In genomic region chr19:1205114-1206062, GRCh38 we compare ENCODE assay signal across 8 cellular contexts. TPM values are rescaled to one million over a fixed set of nuclear protein-coding genes. Genes with fewer than 3 reads are reported as not detected.
DNase-seq lines count a peak whose midpoint lies in the region; ATAC-seq and TF ChIP-seq lines count a peak whose summit lies in the region.

Gene STK11 (plus strand): TSS chr19:1205778. CDS start chr19:1206914, 1,136 bp downstream.

- H3K27me3 Mint-ChIP-seq in HFFc6 (ENCODE audit: insufficient read depth) = peaks cover 3% of the 10 kb centered on the region
- H3K27me3 Mint-ChIP-seq in activated naive CD4-positive, alpha-beta T cell treated with anti-CD3 and anti-CD28 coated beads, Interleukin-2, amount 50 U/mL, for 24 hours = no peaks in the 10 kb centered on the region

- no peak for TF ChIP-seq CTCF in HFFc6 (IDR thresholded peaks at IDR 0.05)
- TF ChIP-seq CTCF in suprapubic skin (IDR thresholded peaks at IDR 0.05) = no peak

- no peaks in the 10 kb centered on the region for H3K9me3 Mint-ChIP-seq in HFFc6
- no peaks in the 10 kb centered on the region for H3K9me3 Mint-ChIP-seq in activated naive CD4-positive, alpha-beta T cell treated with anti-CD3 and anti-CD28 coated beads, Interleukin-2, amount 50 U/mL, for 24 hours

- peak within 1 kb of the TSS; percentile 76 for H3K27ac ChIP-seq in suprapubic skin

- H3K36me3 Mint-ChIP-seq in HFFc6 (ENCODE audit: low read depth) = peaks cover 15% of the 10 kb centered on the region
- H3K36me3 Mint-ChIP-seq in activated naive CD4-positive, alpha-beta T cell treated with anti-CD3 and anti-CD28 coated beads, Interleukin-2, amount 50 U/mL, for 24 hours = no peaks in the 10 kb centered on the region

- peak; percentile 95 for ATAC-seq in SK-N-SH treated with all-trans-retinoic acid at 6 μM for 48 hours

- no peak for TF ChIP-seq EP300 in suprapubic skin (IDR thresholded peaks at IDR 0.05)

- H3K27ac Mint-ChIP-seq in HFFc6 = peak within 1 kb of the TSS; percentile 93
- peak within 1 kb of the TSS; percentile 86 for H3K27ac Mint-ChIP-seq in activated naive CD4-positive, alpha-beta T cell treated with anti-CD3 and anti-CD28 coated beads, Interleukin-2, amount 50 U/mL, for 24 hours

- TF ChIP-seq POLR2A in suprapubic skin (IDR thresholded peaks at IDR 0.05) = peak; percentile 14 to 55

- no peaks in the 10 kb centered on the region for H3K27me3 ChIP-seq in suprapubic skin

- peaks cover 31% of the 10 kb centered on the region for H3K4me1 Mint-ChIP-seq in HFFc6 (ENCODE audit: low read depth)
- H3K4me1 Mint-ChIP-seq in activated naive CD4-positive, alpha-beta T cell treated with anti-CD3 and anti-CD28 coated beads, Interleukin-2, amount 50 U/mL, for 24 hours = peaks cover 22% of the 10 kb centered on the region

- peak within 1 kb of the TSS; percentile 90 for H3K4me3 Mint-ChIP-seq in HFFc6
- H3K4me3 Mint-ChIP-seq in activated naive CD4-positive, alpha-beta T cell treated with anti-CD3 and anti-CD28 coated beads, Interleukin-2, amount 50 U/mL, for 24 hours = peak within 1 kb of the TSS; percentile 94

- H3K36me3 ChIP-seq in suprapubic skin = no peaks in the 10 kb centered on the region

- peak within 1 kb of the TSS; percentile 69 for H3K4me3 ChIP-seq in suprapubic skin

- H3K4me1 ChIP-seq in suprapubic skin = peaks cover 43% of the 10 kb centered on the region

- H3K9me3 ChIP-seq in suprapubic skin = no peaks in the 10 kb centered on the region

- 36% methylated on average over 9 of the region's 106 CpGs for WGBS in suprapubic skin

- DNase-seq in GM04504 (ENCODE audit: low read depth) = peak; percentile 94
- peak; percentile 98 for DNase-seq in HFFc6
- DNase-seq in NCI-H1048 (lab: John Stamatoyannopoulos, UW) = peak; percentile 93
- DNase-seq in globus pallidus (ENCODE audit: low spot score) = peak; percentile 96
- DNase-seq in occipital lobe (lab: John Stamatoyannopoulos, UW) = peak; percentile 98
- peak; percentile 99 to 100 for DNase-seq in suprapubic skin (ENCODE audit: low spot score in 2 of 2)

TF ChIP-seq in SK-N-SH treated with all-trans-retinoic acid at 6 μM for 48 hours, 23 proteins besides CTCF, POLR2A, EP300 and RAD21:
- no peak for TF ChIP-seq ZNF70 (CRISPR knock-in tag; IDR thresholded peaks at IDR 0.05)
- TF ChIP-seq ESRRG (CRISPR knock-in tag; IDR thresholded peaks at IDR 0.05) = no peak
- no peak for TF ChIP-seq ZFP30 (CRISPR knock-in tag; IDR thresholded peaks at IDR 0.05)

RNA-seq across cellular contexts. Expression of gene STK11, which starts in this region (rescaled TPM):
- 10 to 100 TPM; 52.9 to 59.1 (median 56.7) TPM for total RNA-seq in HFFc6 (2021; fragmentation: NEBNext Ultra II Directional; extraction: Animal tissue kit (Norgen Biotek cat#: 25700))
- 49.0 TPM for total RNA-seq in occipital lobe
- total RNA-seq in suprapubic skin = 10 to 100 TPM; 62.5 to 76.9 (median 66.4) TPM

Comparison
In these comparisons a context has a peak if more than half of its experiments do, and no peak if none do; other contexts are left out.
1. Peak in every context shown above with its lines: DNase-seq, ATAC-seq, H3K4me3 ChIP-seq and H3K27ac ChIP-seq.